23 cellular contexts compared by ENCODE assay signal in the genomic region with DNA sequence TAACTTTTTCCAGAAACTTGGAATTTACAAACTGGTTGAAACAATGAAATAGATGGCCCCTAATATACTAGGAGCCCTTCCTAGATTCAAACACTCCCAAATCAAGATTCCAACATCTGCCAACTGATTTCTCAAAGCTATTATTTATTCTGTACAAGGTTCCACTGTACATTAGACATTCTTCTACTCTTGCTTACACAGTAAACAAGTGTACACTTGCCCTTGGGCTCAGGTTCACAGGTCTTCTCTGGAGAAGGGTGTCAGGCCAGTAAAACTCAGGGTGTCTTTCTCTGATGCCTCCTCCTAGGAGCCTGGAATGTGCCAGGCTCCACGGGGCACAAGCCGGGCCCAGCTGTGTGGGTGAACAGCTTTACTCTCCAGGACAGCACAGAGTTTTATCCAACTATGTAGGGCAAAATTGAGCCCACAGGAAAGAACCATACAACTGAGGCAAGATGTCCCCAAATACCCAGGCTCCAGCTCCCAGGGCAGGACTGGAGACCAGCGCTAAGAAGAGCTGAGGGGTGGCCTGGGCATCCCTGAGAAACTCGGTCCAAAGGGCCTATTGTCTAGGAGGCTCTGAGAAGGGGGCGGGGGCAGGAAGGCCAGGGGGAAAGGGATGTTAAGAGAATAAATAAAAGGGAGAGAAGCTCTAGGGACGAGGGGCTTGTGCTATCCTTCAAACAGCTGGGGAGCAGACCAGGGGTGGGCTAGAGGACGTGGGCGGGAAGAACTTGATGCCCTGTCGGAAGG. TPM values are rescaled to one million over a fixed set of nuclear protein-coding genes. Genes with fewer than 3 reads are reported as not detected.
DNase-seq lines count a peak whose midpoint lies in the region; ATAC-seq, FAIRE-seq and TF ChIP-seq lines count a peak whose summit lies in the region.
"Had no signal": no experiment of that assay in that cellular context is flagged by ENCODE, and none has a peak within 500 bp of the region (broad histone marks: within the 10 kb centered on the region; RNA-seq: fewer than 3 reads in every experiment).

No MANE protein-coding gene starts in this region.

- POLR2A ChIA-PET in CD8-positive, alpha-beta T cell (lab: Charles Lee): no interaction called here

- 76 to 80% methylated on average over 7 to 9 of the region's 9 CpGs for WGBS in endodermal cell (ENCODE audit: insufficient coverage in 1 of 2, insufficient read length in 1 of 2), 2 experiments

- no peaks in the 10 kb centered on the region for H3K36me3 ChIP-seq in CD8-positive, alpha-beta T cell (ENCODE audit: insufficient read depth, low read length)
- H3K36me3 ChIP-seq in bronchial epithelial cell (ENCODE audit: control insufficient read depth, insufficient read depth, low read length) (no peaks in the 10 kb centered on the region), left lung (no peaks in the 10 kb centered on the region), endodermal cell (ENCODE audit: control insufficient read depth, insufficient read depth, low read length) (peaks cover 53% of the 10 kb centered on the region)
- H3K36me3 ChIP-seq: upper lobe of left lung had no signal

- CTCF ChIA-PET in CD8-positive, alpha-beta T cell (lab: Charles Lee): interaction anchor here (1.0 to 7.6 kb wide), 16 partner anchors 7 to 285 kb away, joined by 3 to 149 read pairs (median 8); a partner anchor contains a TSS

- H3K9ac ChIP-seq in endodermal cell (ENCODE audit: extremely low read depth, low read length, poor library complexity, severe bottlenecking): no peak overlapping the region
- H3K9ac ChIP-seq: KMS-11, parathyroid adenoma had no signal

- no peaks in the 10 kb centered on the region for H3K9me3 ChIP-seq in CD8-positive, alpha-beta T cell (ENCODE audit: low read length)
- H3K9me3 ChIP-seq in left lung: no peaks in the 10 kb centered on the region
- no peaks in the 10 kb centered on the region for H3K9me3 ChIP-seq in endodermal cell (ENCODE audit: control insufficient read depth, low read length)
- H3K9me3 ChIP-seq: Caco-2, gastroesophageal sphincter, stomach, upper lobe of left lung had no signal

- no peak overlapping the region for H3K27ac ChIP-seq in CD8-positive, alpha-beta T cell (ENCODE audit: low read depth, low read length)
- H3K27ac ChIP-seq in left lung (no peak overlapping the region), endodermal cell (ENCODE audit: low read depth, low read length) (no peak overlapping the region)
- H3K27ac ChIP-seq: KMS-11, parathyroid adenoma had no signal

- DNase-seq in AG09309 (ENCODE audit: low read depth): no peak
- no peak for DNase-seq in CD8-positive, alpha-beta T cell
- peak; percentile 61 for DNase-seq in bronchial epithelial cell (ENCODE audit: low read depth)
- DNase-seq in naive B cell: no peak
- DNase-seq in HCEC 1CT: no peak
- DNase-seq in left lung: no peak
- DNase-seq in endodermal cell: no peak
- no peak for DNase-seq in DMS53 treated with DMSO at 0.1 percent for 48 hours (lab: John Stamatoyannopoulos, UW; ENCODE audit: unreplicated experiment)
- DNase-seq: activated CD4-positive, alpha-beta T cell treated with anti-CD3 and anti-CD28 coated beads, Interleukin-2, amount 50 U/mL, for 4 hours; Caco-2; cortex of kidney; NCI-H2029; NCI-H446 treated with DMSO at 0.1 percent for 48 hours; NK-92 treated with Interleukin-12 subunit alpha and Interleukin-12 subunit beta, amount 100 ng/mL, for 24 hours; stomach; upper lobe of left lung had no signal

- FAIRE-seq in bronchial epithelial cell (lab: Jason Lieb, UNC): no peak

- intact Hi-C loops in CD8-positive, alpha-beta T cell (cut with DNase I, micrococcal nuclease): loop anchor here in 1 of 2 experiments (5.0 to 10.0 kb wide), 2 partner anchors 370 to 387 kb away; a partner anchor contains a TSS
- intact Hi-C loops in left lung (cut with DNase I): loop anchor here in 1 of 2 donors (5.0 kb wide), 1 partner anchor 117 kb away; no protein-coding TSS in a partner anchor

- H3K4me3 ChIP-seq in AG09309 (ENCODE audit: control insufficient read depth, low read depth, low read length) (no peak overlapping the region), bronchial epithelial cell (ENCODE audit: low read depth, low read length) (no peak overlapping the region), left lung (no peak overlapping the region), endodermal cell (ENCODE audit: low read length) (no peak overlapping the region)
- H3K4me3 ChIP-seq in CD8-positive, alpha-beta T cell (ENCODE audit: low read depth, low read length): no peak overlapping the region

- peak; percentile 3 for TF ChIP-seq CTCF in AG09309 (IDR thresholded peaks at IDR 0.05; ENCODE audit: control insufficient read depth, insufficient read depth, low read depth, low read length, missing control alignments)
- TF ChIP-seq CTCF in CD8-positive, alpha-beta T cell (IDR thresholded peaks at IDR 0.05): no peak
- no peak for TF ChIP-seq CTCF in bronchial epithelial cell (IDR thresholded peaks at IDR 0.05; ENCODE audit: insufficient read depth, low read length, severe bottlenecking)
- no peak for TF ChIP-seq CTCF in left lung (IDR thresholded peaks at IDR 0.05)
- TF ChIP-seq CTCF in endodermal cell (conservative IDR thresholded peaks at IDR 0.05): no peak

- H3K27me3 Mint-ChIP-seq in CD8-positive, alpha-beta T cell (ENCODE audit: low read depth): peaks cover 23% of the 10 kb centered on the region
- H3K27me3 Mint-ChIP-seq in naive B cell: peaks cover 41 to 73% (median 54%) of the 10 kb centered on the region in 3 donors
- H3K27me3 Mint-ChIP-seq in endodermal cell (ENCODE audit: insufficient read depth): peaks cover 39% of the 10 kb centered on the region

- peaks cover 7% of the 10 kb centered on the region for H3K4me1 Mint-ChIP-seq in CD8-positive, alpha-beta T cell (ENCODE audit: low read depth)
- H3K4me1 Mint-ChIP-seq in naive B cell: peaks cover 28 to 35% (median 33%) of the 10 kb centered on the region in 3 donors
- peaks cover 11% of the 10 kb centered on the region for H3K4me1 Mint-ChIP-seq in endodermal cell

- no peaks in the 10 kb centered on the region for H3K36me3 Mint-ChIP-seq in CD8-positive, alpha-beta T cell
- H3K36me3 Mint-ChIP-seq in naive B cell (no peaks in the 10 kb centered on the region), endodermal cell (ENCODE audit: low read depth) (peaks cover 47% of the 10 kb centered on the region)
- H3K36me3 Mint-ChIP-seq: activated naive CD4-positive, alpha-beta T cell treated with anti-CD3 and anti-CD28 coated beads, Interleukin-2, amount 50 U/mL, for 72 hours had no signal

- no peaks in the 10 kb centered on the region for H3K4me1 ChIP-seq in CD8-positive, alpha-beta T cell (ENCODE audit: insufficient read depth, low read length)
- H3K4me1 ChIP-seq in left lung (peaks cover 0 to 9% of the 10 kb centered on the region in 2 donors), endodermal cell (ENCODE audit: control insufficient read depth, insufficient read depth, low read length) (no peaks in the 10 kb centered on the region)
- H3K4me1 ChIP-seq: parathyroid adenoma had no signal

- no peak overlapping the region for H3K27ac Mint-ChIP-seq in CD8-positive, alpha-beta T cell
- H3K27ac Mint-ChIP-seq in naive B cell (peak overlapping the region in 1 of 6 donors; percentile 90), endodermal cell (no peak overlapping the region)
- H3K27ac Mint-ChIP-seq: activated naive CD4-positive, alpha-beta T cell treated with anti-CD3 and anti-CD28 coated beads, Interleukin-2, amount 50 U/mL, for 72 hours had no signal

- ATAC-seq in CD8-positive, alpha-beta T cell: no peak
- ATAC-seq in naive B cell (ENCODE audit: low read depth in 2 of 2) (no peak), left lung (no peak)

- H3K4me3 Mint-ChIP-seq in CD8-positive, alpha-beta T cell: peak overlapping the region; percentile 42
- H3K4me3 Mint-ChIP-seq in naive B cell (peak overlapping the region in 7 of 8 donors; percentile 35 to 96 (median 73)), endodermal cell (no peak overlapping the region)

- H3K9me3 Mint-ChIP-seq in CD8-positive, alpha-beta T cell: no peaks in the 10 kb centered on the region
- H3K9me3 Mint-ChIP-seq in naive B cell (no peaks in the 10 kb centered on the region), endodermal cell (no peaks in the 10 kb centered on the region)
- H3K9me3 Mint-ChIP-seq: activated naive CD4-positive, alpha-beta T cell treated with anti-CD3 and anti-CD28 coated beads, Interleukin-2, amount 50 U/mL, for 72 hours had no signal

- peaks cover 15% of the 10 kb centered on the region for H3K27me3 ChIP-seq in CD8-positive, alpha-beta T cell (ENCODE audit: insufficient read depth, low read length)
- H3K27me3 ChIP-seq in bronchial epithelial cell (ENCODE audit: control insufficient read depth, insufficient read depth, low read length): no peaks in the 10 kb centered on the region
- H3K27me3 ChIP-seq in left lung: peaks cover 0 to 27% of the 10 kb centered on the region in 2 donors
- H3K27me3 ChIP-seq in endodermal cell (ENCODE audit: control insufficient read depth, insufficient read depth, low read length, poor library complexity, severe bottlenecking): no peaks in the 10 kb centered on the region
- H3K27me3 ChIP-seq: gastroesophageal sphincter, upper lobe of left lung had no signal

RNA-seq across cellular contexts. Expression of a gene that starts 8.8 kb away (rescaled TPM):
- not detected for total RNA-seq in CD8-positive, alpha-beta T cell
- total RNA-seq in bronchial epithelial cell: not detected in 2 replicates
- polyA plus RNA-seq in naive B cell (ENCODE audit: low read depth in 6 of 6): not detected
- total RNA-seq in left lung: not detected
- total RNA-seq in endodermal cell: not detected
- not detected for polyA plus RNA-seq in endodermal cell (2013, experiment 1 of 2)
- polyA plus RNA-seq in endodermal cell (2013, experiment 2 of 2): not detected
- total RNA-seq: activated naive CD4-positive, alpha-beta T cell treated with anti-CD3 and anti-CD28 coated beads, Interleukin-2, amount 50 U/mL, for 72 hours; Caco-2; mucosa of gallbladder; RPMI7951; stomach; upper lobe of left lung had no signal
- polyA plus RNA-seq: esophagus, stomach had no signal

RNA-seq across cellular contexts. Expression of a gene that starts 14.6 kb away (rescaled TPM):
- not detected for total RNA-seq in CD8-positive, alpha-beta T cell
- 0.90 and 1.3 TPM in 2 replicates for total RNA-seq in bronchial epithelial cell
- polyA plus RNA-seq in naive B cell (ENCODE audit: low read depth in 6 of 6): not detected
- total RNA-seq in left lung: 10 to 100 TPM; 20.0 to 33.3 TPM
- total RNA-seq in endodermal cell: under 1 TPM; 0.62 to 0.66 TPM
- polyA plus RNA-seq in endodermal cell (2013, experiment 1 of 2): 5.5 TPM
- 4.8 TPM for polyA plus RNA-seq in endodermal cell (2013, experiment 2 of 2)
- total RNA-seq: activated naive CD4-positive, alpha-beta T cell treated with anti-CD3 and anti-CD28 coated beads, Interleukin-2, amount 50 U/mL, for 72 hours had no signal

RNA-seq across cellular contexts. Expression of a gene that starts 20.9 kb away (rescaled TPM):
- 10 to 100 TPM; 20.9 TPM for total RNA-seq in CD8-positive, alpha-beta T cell
- total RNA-seq in bronchial epithelial cell: 2.4 and 3.6 TPM in 2 replicates
- polyA plus RNA-seq in naive B cell (ENCODE audit: low read depth in 6 of 6): 10 to 100 TPM; 48.8 to 98.6 (median 58.0) TPM
- total RNA-seq in left lung: 10 to 100 TPM; 22.0 to 28.3 TPM
- total RNA-seq in endodermal cell: 10 to 100 TPM; 51.8 to 76.3 TPM
- polyA plus RNA-seq in endodermal cell (2013, experiment 1 of 2): 65.6 TPM
- 64.4 TPM for polyA plus RNA-seq in endodermal cell (2013, experiment 2 of 2)

RNA-seq across cellular contexts. Expression of a gene that starts 26.2 kb away (rescaled TPM):
- 1 to 10 TPM; 3.4 to 5.9 TPM for total RNA-seq in CD8-positive, alpha-beta T cell
- 0.26 and 1.2 TPM in 2 replicates for total RNA-seq in bronchial epithelial cell
- not detected for polyA plus RNA-seq in naive B cell (ENCODE audit: low read depth in 6 of 6)
- total RNA-seq in left lung: 1 to 10 TPM; 2.6 to 3.7 TPM
- 10 to 100 TPM; 17.8 to 21.1 TPM for total RNA-seq in endodermal cell
- polyA plus RNA-seq in endodermal cell (2013, experiment 1 of 2): 5.7 TPM
- 7.9 TPM for polyA plus RNA-seq in endodermal cell (2013, experiment 2 of 2)

RNA-seq across cellular contexts. Expression of a gene that starts 38.3 kb away (rescaled TPM):
- 10 to 100 TPM; 16.1 to 18.3 TPM for total RNA-seq in CD8-positive, alpha-beta T cell
- total RNA-seq in bronchial epithelial cell: 25.7 and 36.3 TPM in 2 replicates
- polyA plus RNA-seq in naive B cell (ENCODE audit: low read depth in 6 of 6): not detected
- 10 to 100 TPM; 59.5 to 87.5 TPM for total RNA-seq in left lung
- 10 to 100 TPM; 21.9 to 28.3 TPM for total RNA-seq in endodermal cell
- 18.9 TPM for polyA plus RNA-seq in endodermal cell (2013, experiment 1 of 2)
- 19.8 TPM for polyA plus RNA-seq in endodermal cell (2013, experiment 2 of 2)
